ENCODE assay signal across 1 cellular context in the genomic region with DNA sequence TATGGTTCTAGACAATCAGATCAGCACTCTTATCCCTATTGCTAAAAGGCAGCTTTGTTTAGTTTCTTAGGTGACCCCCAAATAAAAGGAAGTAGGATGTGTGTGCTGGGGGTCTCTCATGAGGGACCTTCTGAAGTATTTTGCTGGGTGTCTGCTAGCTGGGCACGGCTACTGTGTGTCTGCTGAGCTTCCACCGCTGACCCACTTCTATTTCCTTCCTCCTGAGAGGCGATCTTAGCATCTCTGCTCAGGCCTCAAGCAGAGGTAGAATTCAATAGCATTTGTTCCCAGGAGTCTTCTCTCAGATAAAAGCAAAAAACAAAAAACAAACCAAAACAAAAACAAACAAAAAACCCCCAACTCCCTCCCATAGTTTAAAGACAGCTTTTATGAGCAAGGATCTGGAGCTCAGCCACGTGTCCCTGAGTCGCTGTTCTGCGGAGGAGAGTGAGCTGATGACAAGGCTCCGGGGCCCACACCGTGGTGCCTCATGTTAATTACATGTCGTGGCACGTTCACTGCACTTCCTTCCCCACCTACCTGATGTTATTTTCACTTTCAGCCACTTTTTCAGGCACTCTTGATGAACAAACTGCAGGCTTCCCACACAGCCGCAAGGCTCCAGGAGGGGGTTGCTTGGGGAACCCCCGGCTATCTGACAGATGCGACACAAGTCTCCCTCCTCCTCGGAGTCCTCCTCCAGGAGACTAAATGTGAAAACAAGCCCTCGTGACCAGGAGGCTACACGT.
TF ChIP-seq lines count a peak whose summit lies in the region.

No MANE protein-coding gene starts in this region.

TF ChIP-seq in HEK293, 187 proteins besides CTCF, POLR2A, EP300 and RAD21 (continued from another document):
- TF ChIP-seq MEIS1 (CRISPR knock-in tag; IDR thresholded peaks at IDR 0.05; ENCODE audit: borderline replicate concordance) (no peak), ZNF335 (tag by site-specific recombination; conservative IDR thresholded peaks at IDR 0.05) (peak; percentile 49), ZBTB20 (tag by site-specific recombination; IDR thresholded peaks at IDR 0.05) (peak; percentile 56; the same call in 1 of the 2 replicates), ZNF416 (tag by site-specific recombination; IDR thresholded peaks at IDR 0.05) (no peak), ZNF121 (tag by site-specific recombination; IDR thresholded peaks at IDR 0.05) (no peak), ZNF366 (tag by site-specific recombination; conservative IDR thresholded peaks at IDR 0.05) (0 out of 2 replicates have a peak, but pooled peaks have one; percentile 28), ZFP69B (tag by site-specific recombination; IDR thresholded peaks at IDR 0.05) (peak; percentile 99), ZNF600 (tag by site-specific recombination; IDR thresholded peaks at IDR 0.05) (peak; percentile 78), ZNF701 (tag by site-specific recombination; IDR thresholded peaks at IDR 0.05) (no peak), ZNF561 (tag by site-specific recombination; IDR thresholded peaks at IDR 0.05; ENCODE audit: borderline replicate concordance) (peak; percentile 26; the same call in 1 of the 2 replicates), ZNF555 (tag by site-specific recombination; conservative IDR thresholded peaks at IDR 0.05) (no peak), ZNF24 (tag by site-specific recombination; IDR thresholded peaks at IDR 0.05) (0 out of 2 replicates have a peak, but pooled peaks have one; percentile 20), YY1 (tag by site-specific recombination; IDR thresholded peaks at IDR 0.05) (no peak), ZNF239 (tag by site-specific recombination; IDR thresholded peaks at IDR 0.05) (no peak), ZNF571 (tag by site-specific recombination; IDR thresholded peaks at IDR 0.05) (no peak), ZNF558 (tag by site-specific recombination; IDR thresholded peaks at IDR 0.05) (no peak), ZNF19 (tag by site-specific recombination; IDR thresholded peaks at IDR 0.05; ENCODE audit: low read depth) (no peak), ZNF785 (tag by site-specific recombination; IDR thresholded peaks at IDR 0.05) (no peak), ZFHX2 (tag by site-specific recombination; conservative IDR thresholded peaks at IDR 0.05) (peak; percentile 93), ZBTB17 (tag by site-specific recombination; IDR thresholded peaks at IDR 0.05) (peak; percentile 47), ZNF341 (tag by site-specific recombination; IDR thresholded peaks at IDR 0.05; ENCODE audit: low read depth) (peak; percentile 40), SP7 (tag by site-specific recombination; IDR thresholded peaks at IDR 0.05) (peak; percentile 81), ZNF133 (tag by site-specific recombination; IDR thresholded peaks at IDR 0.05) (no peak), ZNF585B (tag by site-specific recombination; IDR thresholded peaks at IDR 0.05) (no peak), ZNF132 (tag by site-specific recombination; IDR thresholded peaks at IDR 0.05; ENCODE audit: borderline replicate concordance) (no peak), GLI2 (tag by site-specific recombination; IDR thresholded peaks at IDR 0.05; ENCODE audit: borderline replicate concordance, low read depth) (no peak), ZXDB (tag by site-specific recombination; IDR thresholded peaks at IDR 0.05) (0 out of 2 replicates have a peak, but pooled peaks have one; percentile 35), ZBTB48 (tag by site-specific recombination; IDR thresholded peaks at IDR 0.05) (0 out of 2 replicates have a peak, but pooled peaks have one; percentile 40), EGR2 (tag by site-specific recombination; IDR thresholded peaks at IDR 0.05; ENCODE audit: low read depth) (peak; percentile 86), ZNF549 (tag by site-specific recombination; IDR thresholded peaks at IDR 0.05) (no peak)
- TF ChIP-seq, protein P1, sequence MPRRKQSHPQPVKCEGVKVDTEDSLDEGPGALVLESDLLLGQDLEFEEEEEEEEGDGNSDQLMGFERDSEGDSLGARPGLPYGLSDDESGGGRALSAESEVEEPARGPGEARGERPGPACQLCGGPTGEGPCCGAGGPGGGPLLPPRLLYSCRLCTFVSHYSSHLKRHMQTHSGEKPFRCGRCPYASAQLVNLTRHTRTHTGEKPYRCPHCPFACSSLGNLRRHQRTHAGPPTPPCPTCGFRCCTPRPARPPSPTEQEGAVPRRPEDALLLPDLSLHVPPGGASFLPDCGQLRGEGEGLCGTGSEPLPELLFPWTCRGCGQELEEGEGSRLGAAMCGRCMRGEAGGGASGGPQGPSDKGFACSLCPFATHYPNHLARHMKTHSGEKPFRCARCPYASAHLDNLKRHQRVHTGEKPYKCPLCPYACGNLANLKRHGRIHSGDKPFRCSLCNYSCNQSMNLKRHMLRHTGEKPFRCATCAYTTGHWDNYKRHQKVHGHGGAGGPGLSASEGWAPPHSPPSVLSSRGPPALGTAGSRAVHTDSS (tag by site-specific recombination; IDR thresholded peaks at IDR 0.05) = no peak
- TF ChIP-seq, protein P2, sequence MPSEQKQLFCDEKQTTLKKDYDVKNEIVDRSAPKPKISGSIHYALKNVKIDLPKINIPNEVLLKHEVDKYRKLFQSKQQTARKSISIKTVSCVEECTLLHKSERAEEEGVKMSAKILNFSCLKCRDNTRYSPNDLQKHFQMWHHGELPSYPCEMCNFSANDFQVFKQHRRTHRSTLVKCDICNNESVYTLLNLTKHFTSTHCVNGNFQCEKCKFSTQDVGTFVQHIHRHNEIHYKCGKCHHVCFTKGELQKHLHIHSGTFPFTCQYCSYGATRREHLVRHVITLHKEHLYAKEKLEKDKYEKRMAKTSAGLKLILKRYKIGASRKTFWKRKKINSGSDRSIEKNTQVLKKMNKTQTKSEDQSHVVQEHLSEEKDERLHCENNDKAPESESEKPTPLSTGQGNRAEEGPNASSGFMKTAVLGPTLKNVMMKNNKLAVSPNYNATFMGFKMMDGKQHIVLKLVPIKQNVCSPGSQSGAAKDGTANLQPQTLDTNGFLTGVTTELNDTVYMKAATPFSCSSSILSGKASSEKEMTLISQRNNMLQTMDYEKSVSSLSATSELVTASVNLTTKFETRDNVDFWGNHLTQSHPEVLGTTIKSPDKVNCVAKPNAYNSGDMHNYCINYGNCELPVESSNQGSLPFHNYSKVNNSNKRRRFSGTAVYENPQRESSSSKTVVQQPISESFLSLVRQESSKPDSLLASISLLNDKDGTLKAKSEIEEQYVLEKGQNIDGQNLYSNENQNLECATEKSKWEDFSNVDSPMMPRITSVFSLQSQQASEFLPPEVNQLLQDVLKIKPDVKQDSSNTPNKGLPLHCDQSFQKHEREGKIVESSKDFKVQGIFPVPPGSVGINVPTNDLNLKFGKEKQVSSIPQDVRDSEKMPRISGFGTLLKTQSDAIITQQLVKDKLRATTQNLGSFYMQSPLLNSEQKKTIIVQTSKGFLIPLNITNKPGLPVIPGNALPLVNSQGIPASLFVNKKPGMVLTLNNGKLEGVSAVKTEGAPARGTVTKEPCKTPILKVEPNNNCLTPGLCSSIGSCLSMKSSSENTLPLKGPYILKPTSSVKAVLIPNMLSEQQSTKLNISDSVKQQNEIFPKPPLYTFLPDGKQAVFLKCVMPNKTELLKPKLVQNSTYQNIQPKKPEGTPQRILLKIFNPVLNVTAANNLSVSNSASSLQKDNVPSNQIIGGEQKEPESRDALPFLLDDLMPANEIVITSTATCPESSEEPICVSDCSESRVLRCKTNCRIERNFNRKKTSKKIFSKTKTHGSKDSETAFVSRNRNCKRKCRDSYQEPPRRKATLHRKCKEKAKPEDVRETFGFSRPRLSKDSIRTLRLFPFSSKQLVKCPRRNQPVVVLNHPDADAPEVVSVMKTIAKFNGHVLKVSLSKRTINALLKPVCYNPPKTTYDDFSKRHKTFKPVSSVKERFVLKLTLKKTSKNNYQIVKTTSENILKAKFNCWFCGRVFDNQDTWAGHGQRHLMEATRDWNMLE (tag by site-specific recombination; conservative IDR thresholded peaks at IDR 0.05; ENCODE audit: low read depth) = no peak
- TF ChIP-seq, protein P3, sequence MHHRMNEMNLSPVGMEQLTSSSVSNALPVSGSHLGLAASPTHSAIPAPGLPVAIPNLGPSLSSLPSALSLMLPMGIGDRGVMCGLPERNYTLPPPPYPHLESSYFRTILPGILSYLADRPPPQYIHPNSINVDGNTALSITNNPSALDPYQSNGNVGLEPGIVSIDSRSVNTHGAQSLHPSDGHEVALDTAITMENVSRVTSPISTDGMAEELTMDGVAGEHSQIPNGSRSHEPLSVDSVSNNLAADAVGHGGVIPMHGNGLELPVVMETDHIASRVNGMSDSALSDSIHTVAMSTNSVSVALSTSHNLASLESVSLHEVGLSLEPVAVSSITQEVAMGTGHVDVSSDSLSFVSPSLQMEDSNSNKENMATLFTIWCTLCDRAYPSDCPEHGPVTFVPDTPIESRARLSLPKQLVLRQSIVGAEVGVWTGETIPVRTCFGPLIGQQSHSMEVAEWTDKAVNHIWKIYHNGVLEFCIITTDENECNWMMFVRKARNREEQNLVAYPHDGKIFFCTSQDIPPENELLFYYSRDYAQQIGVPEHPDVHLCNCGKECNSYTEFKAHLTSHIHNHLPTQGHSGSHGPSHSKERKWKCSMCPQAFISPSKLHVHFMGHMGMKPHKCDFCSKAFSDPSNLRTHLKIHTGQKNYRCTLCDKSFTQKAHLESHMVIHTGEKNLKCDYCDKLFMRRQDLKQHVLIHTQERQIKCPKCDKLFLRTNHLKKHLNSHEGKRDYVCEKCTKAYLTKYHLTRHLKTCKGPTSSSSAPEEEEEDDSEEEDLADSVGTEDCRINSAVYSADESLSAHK (tag by site-specific recombination; IDR thresholded peaks at IDR 0.05) = 0 out of 2 replicates have a peak, but pooled peaks have one; percentile 22
- TF ChIP-seq, protein P4, sequence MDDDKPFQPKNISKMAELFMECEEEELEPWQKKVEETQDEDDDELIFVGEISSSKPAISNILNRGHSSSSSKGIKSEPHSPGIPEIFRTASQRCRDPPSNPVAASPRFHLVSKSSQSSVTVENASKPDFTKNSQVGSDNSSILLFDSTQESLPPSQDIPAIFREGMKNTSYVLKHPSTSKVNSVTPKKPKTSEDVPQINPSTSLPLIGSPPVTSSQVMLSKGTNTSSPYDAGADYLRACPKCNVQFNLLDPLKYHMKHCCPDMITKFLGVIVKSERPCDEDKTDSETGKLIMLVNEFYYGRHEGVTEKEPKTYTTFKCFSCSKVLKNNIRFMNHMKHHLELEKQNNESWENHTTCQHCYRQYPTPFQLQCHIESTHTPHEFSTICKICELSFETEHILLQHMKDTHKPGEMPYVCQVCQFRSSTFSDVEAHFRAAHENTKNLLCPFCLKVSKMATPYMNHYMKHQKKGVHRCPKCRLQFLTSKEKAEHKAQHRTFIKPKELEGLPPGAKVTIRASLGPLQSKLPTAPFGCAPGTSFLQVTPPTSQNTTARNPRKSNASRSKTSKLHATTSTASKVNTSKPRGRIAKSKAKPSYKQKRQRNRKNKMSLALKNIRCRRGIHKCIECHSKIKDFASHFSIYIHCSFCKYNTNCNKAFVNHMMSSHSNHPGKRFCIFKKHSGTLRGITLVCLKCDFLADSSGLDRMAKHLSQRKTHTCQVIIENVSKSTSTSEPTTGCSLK (tag by site-specific recombination; IDR thresholded peaks at IDR 0.05) = no peak
- TF ChIP-seq, protein P5, sequence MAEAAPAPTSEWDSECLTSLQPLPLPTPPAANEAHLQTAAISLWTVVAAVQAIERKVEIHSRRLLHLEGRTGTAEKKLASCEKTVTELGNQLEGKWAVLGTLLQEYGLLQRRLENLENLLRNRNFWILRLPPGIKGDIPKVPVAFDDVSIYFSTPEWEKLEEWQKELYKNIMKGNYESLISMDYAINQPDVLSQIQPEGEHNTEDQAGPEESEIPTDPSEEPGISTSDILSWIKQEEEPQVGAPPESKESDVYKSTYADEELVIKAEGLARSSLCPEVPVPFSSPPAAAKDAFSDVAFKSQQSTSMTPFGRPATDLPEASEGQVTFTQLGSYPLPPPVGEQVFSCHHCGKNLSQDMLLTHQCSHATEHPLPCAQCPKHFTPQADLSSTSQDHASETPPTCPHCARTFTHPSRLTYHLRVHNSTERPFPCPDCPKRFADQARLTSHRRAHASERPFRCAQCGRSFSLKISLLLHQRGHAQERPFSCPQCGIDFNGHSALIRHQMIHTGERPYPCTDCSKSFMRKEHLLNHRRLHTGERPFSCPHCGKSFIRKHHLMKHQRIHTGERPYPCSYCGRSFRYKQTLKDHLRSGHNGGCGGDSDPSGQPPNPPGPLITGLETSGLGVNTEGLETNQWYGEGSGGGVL (tag by site-specific recombination; IDR thresholded peaks at IDR 0.05) = no peak
